Comparison of ENCODE assay signal across 1 cellular context in the genomic region with DNA sequence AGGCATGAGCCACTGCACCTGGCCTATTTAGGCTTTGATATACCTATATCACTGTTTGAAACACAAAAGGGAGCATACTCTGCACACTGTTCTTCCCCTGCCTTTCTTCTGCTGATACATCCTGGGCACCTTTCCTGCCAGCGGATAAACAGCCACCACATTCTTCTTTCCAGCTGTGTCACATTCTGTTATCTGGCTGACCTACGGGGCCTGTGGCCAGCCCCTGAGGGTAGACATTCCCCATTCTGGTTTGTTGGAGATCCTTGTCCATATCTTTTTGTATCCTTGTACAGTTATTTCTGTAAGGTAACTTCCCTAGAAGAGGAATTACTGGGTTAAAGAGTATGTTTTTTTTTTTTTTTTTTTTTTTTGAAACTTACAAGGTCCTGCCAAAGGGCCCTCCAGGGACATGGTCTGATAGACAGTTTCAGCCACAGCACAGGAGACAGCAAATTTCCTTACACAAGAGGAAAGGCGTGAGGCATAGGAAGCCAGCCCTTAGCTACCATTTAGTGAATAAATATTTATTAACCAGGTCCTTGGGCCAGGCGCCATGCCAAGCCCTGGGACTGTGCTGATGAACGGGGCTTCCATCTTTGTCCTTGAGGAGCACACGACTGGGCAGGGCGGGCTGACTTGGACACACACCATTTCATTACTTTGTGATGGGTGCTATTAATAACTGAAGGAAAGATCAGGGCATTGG.
TF ChIP-seq lines count a peak whose summit lies in the region.

No MANE protein-coding gene starts in this region.

TF ChIP-seq in IMR-90, 13 proteins besides CTCF, POLR2A, EP300 and RAD21 (continued from another document):
- TF ChIP-seq, protein P1, sequence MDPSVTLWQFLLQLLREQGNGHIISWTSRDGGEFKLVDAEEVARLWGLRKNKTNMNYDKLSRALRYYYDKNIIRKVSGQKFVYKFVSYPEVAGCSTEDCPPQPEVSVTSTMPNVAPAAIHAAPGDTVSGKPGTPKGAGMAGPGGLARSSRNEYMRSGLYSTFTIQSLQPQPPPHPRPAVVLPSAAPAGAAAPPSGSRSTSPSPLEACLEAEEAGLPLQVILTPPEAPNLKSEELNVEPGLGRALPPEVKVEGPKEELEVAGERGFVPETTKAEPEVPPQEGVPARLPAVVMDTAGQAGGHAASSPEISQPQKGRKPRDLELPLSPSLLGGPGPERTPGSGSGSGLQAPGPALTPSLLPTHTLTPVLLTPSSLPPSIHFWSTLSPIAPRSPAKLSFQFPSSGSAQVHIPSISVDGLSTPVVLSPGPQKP (IDR thresholded peaks at IDR 0.05; ENCODE audit: borderline replicate concordance, low read depth, low read length) = no peak
- no peak for TF ChIP-seq MAFK (IDR thresholded peaks at IDR 0.05; ENCODE audit: low read depth, low read length)
- TF ChIP-seq RFX5 (IDR thresholded peaks at IDR 0.05; ENCODE audit: low read depth, low read length) = no peak
